In the genomic region with DNA sequence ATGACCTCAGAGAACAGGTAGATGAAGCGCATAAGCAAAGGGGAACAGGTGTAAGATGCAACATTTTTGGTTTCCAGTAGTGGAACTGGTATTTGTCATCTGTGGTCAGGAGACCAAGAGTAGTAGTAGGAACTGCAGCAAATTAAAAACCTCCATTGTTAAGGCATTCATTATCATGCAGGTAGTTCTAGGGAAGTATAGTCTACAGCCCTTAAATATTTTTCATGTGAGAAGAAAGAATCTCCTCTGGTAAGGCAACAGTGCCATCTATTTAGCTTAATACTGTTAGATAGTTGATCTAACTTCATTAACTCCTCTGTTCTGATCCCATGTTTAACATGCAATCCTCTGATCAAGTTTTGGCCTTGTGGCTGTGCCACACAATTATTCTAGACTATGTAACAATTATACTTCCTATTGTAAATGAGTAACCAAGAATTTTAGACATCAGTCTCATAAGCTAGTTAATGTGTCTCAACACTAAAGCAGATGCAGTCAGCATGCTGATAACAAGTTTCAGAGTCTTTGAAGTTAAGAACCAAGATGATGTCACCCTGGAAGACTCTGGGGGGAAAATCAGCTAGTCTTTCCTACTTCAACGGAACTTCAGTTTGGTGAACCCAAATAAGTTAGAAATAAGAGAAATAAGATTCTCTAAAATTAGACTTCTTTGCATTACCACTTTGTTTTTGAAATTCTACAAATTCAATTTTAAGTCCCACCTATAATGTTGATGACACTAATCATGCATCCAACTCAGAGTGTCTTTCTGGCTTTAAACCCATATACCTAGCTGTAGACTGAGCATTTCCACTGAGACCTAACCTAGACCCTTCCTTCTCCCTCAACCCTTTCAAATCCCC, we compare ENCODE assay signal across 9 cellular contexts.
A peak's percentile ranks its signal among the peaks of the same experiment; 100 is the strongest.
DNase-seq lines count a peak whose midpoint lies in the region; ATAC-seq, FAIRE-seq and TF ChIP-seq lines count a peak whose summit lies in the region.
"Had no signal": no experiment of that assay in that cellular context is flagged by ENCODE, and none has a peak within 500 bp of the region (broad histone marks: within the 10 kb centered on the region; RNA-seq: fewer than 3 reads in every experiment).

No MANE protein-coding gene starts in this region.

- no peaks in the 10 kb centered on the region for H3K36me3 Mint-ChIP-seq in activated naive CD4-positive, alpha-beta T cell treated with anti-CD3 and anti-CD28 coated beads, Interleukin-2, amount 10 ng/mL, durations not matched to agents 7 days and 5 days

- no peak overlapping the region for H3K27ac Mint-ChIP-seq in activated naive CD4-positive, alpha-beta T cell treated with anti-CD3 and anti-CD28 coated beads, Interleukin-2, amount 10 ng/mL, durations not matched to agents 7 days and 5 days

- no peak overlapping the region for H3K9ac ChIP-seq in K562 (ENCODE audit: insufficient read depth in 1 of 2, low read depth in 2 of 2, low read length in 2 of 2)

- H3K4me3 ChIP-seq in K562, result no peak overlapping the region

- H3K79me2 ChIP-seq in K562 (ENCODE audit: control insufficient read depth, insufficient read depth, low read length), result no peaks in the 10 kb centered on the region

- no peak for TF ChIP-seq EP300 in K562 (IDR thresholded peaks at IDR 0.05; ENCODE audit: low read length)

- no peaks in the 10 kb centered on the region for H3K36me3 ChIP-seq in K562 (ENCODE audit: control insufficient read depth, insufficient read depth, low read length)

- TF ChIP-seq CTCF in GM10248 (IDR thresholded peaks at IDR 0.05; ENCODE audit: control extremely low read depth, extremely low read depth, low read depth, missing control alignments) (no peak), K562 (IDR thresholded peaks at IDR 0.05 in 2 of 3, conservative IDR thresholded peaks at IDR 0.05 in 1 of 3; ENCODE audit: insufficient read depth in 2 of 3, low read depth in 1 of 3, low read length in 3 of 3) (no peak)

- no peak overlapping the region for H2AFZ ChIP-seq in K562 (ENCODE audit: low read depth, low read length)

- H3K4me3 Mint-ChIP-seq in activated naive CD4-positive, alpha-beta T cell treated with anti-CD3 and anti-CD28 coated beads, Interleukin-2, amount 10 ng/mL, durations not matched to agents 7 days and 5 days, result no peak overlapping the region

- H3K9me1 ChIP-seq in K562 (ENCODE audit: control insufficient read depth, insufficient read depth, low read length), result no peaks in the 10 kb centered on the region

- TF ChIP-seq RAD21 in K562 (CRISPR knock-in tag; conservative IDR thresholded peaks at IDR 0.05 in 1 of 2, IDR thresholded peaks at IDR 0.05 in 1 of 2), result no peak

- in situ Hi-C loops in K562 (cut with MboI), result no loop called here

- WGBS in K562 (ENCODE audit: insufficient coverage, low coverage, missing lambda C conversion rate), result 0% methylated on average over 2 of the region's 2 CpGs

- H3K27me3 ChIP-seq in K562 (ENCODE audit: control insufficient read depth in 2 of 2, insufficient read depth in 2 of 2, low read length in 2 of 2), result no peaks in the 10 kb centered on the region

- no peaks in the 10 kb centered on the region for H3K9me3 Mint-ChIP-seq in activated naive CD4-positive, alpha-beta T cell treated with anti-CD3 and anti-CD28 coated beads, Interleukin-2, amount 10 ng/mL, durations not matched to agents 7 days and 5 days

- H3K4me2 ChIP-seq in K562 (ENCODE audit: insufficient read depth, low read length), result no peak overlapping the region

- no peak for TF ChIP-seq POLR2A in K562 (conservative IDR thresholded peaks at IDR 0.05)

- peak; percentile 66 for ATAC-seq in GM21367 (IDR thresholded peaks at IDR 0.05; ENCODE audit: unreplicated experiment)
- peak; percentile 89 for ATAC-seq in HG03097 (IDR thresholded peaks at IDR 0.05; ENCODE audit: low FRiP score, unreplicated experiment)
- no peak for ATAC-seq in K562

- no peak for FAIRE-seq in K562 (lab: Jason Lieb, UNC)

- H3K27me3 Mint-ChIP-seq in activated naive CD4-positive, alpha-beta T cell treated with anti-CD3 and anti-CD28 coated beads, Interleukin-2, amount 10 ng/mL, durations not matched to agents 7 days and 5 days, result no peaks in the 10 kb centered on the region

- intact Hi-C loops in K562 (cut with micrococcal nuclease), result no loop called here

- H3K4me1 Mint-ChIP-seq in activated naive CD4-positive, alpha-beta T cell treated with anti-CD3 and anti-CD28 coated beads, Interleukin-2, amount 10 ng/mL, durations not matched to agents 7 days and 5 days, result no peaks in the 10 kb centered on the region

- no peak overlapping the region for H3K27ac ChIP-seq in K562 (ENCODE audit: extremely low read depth, low read depth, low read length)

- H3K4me1 ChIP-seq in K562 (replicated peaks in 1 of 2; ENCODE audit: control insufficient read depth in 2 of 2, insufficient read depth in 2 of 2, low read length in 2 of 2), result peaks cover 0 to 8% of the 10 kb centered on the region in 2 experiments; a peak in 2 of 5 replicates

- POLR2A ChIA-PET in GM10248 (lab: Yijun Ruan, JAX) (no interaction called here), K562 (lab: Yijun Ruan, JAX) (interaction anchor here (0.7 kb wide), 1 partner anchor 126 kb away, joined by 3 read pairs; no protein-coding TSS in a partner anchor)

- CTCF ChIA-PET in GM10248 (lab: Yijun Ruan, JAX), result interaction anchor here (0.9 to 1.9 kb wide), 3 partner anchors 12 to 119 kb away, joined by 3 to 4 read pairs (median 4); no protein-coding TSS in a partner anchor
- CTCF ChIA-PET in K562 (lab: Yijun Ruan, JAX; ENCODE audit: low intra/inter-chr PET ratio), result no interaction called here
- CTCF ChIA-PET in activated naive CD4-positive, alpha-beta T cell treated with anti-CD3 and anti-CD28 coated beads, Interleukin-2, amount 10 ng/mL, durations not matched to agents 7 days and 5 days (lab: Charles Lee), result no interaction called here

- H4K20me1 ChIP-seq in K562 (replicated peaks; ENCODE audit: control insufficient read depth, insufficient read depth, low read length), result no peaks in the 10 kb centered on the region

- no peaks in the 10 kb centered on the region for H3K9me3 ChIP-seq in K562 (replicated peaks; ENCODE audit: control insufficient read depth, insufficient read depth, low read depth, low read length)

- no TSS peak for BruUV-seq in K562 (replicated peaks; lab: Mats Ljungman, UMichigan)

- DNase-seq in GM10248 (ENCODE audit: extremely low spot score), result peak; percentile 45
- DNase-seq in K562 (ENCODE audit: extremely low read depth in 1 of 4, low spot score in 3 of 4), result peak in 1 of 4 experiments; percentile 19
- no peak for DNase-seq in activated naive CD4-positive, alpha-beta T cell treated with anti-CD3 and anti-CD28 coated beads, Interleukin-2, amount 10 ng/mL, durations not matched to agents 7 days and 5 days
- DNase-seq in cerebellar nuclear complex (lab: John Stamatoyannopoulos, UW), result no peak
- no peak for DNase-seq in COLO668 (lab: John Stamatoyannopoulos, UW; ENCODE audit: unreplicated experiment)
- no peak for DNase-seq in epidermal melanocyte (ENCODE audit: insufficient read length, low spot score)
- DNase-seq: hypothalamus had no signal

TF ChIP-seq in K562, 482 proteins besides CTCF, POLR2A, EP300 and RAD21 (continues in another document):
- TF ChIP-seq ZNF354B (CRISPR knock-in tag; IDR thresholded peaks at IDR 0.05) (no peak), NR2C2 (CRISPR knock-in tag; IDR thresholded peaks at IDR 0.05) (no peak), NR2C2 (tag; IDR thresholded peaks at IDR 0.05) (no peak), LEF1 (IDR thresholded peaks at IDR 0.05) (0 out of 2 replicates have a peak, but pooled peaks have one; percentile 26), TCF7 (IDR thresholded peaks at IDR 0.05; ENCODE audit: borderline replicate concordance) (0 out of 2 replicates have a peak, but pooled peaks have one; percentile 56), ETV1 (tag; conservative IDR thresholded peaks at IDR 0.05; ENCODE audit: low read depth) (no peak), NCOA1 (IDR thresholded peaks at IDR 0.05; ENCODE audit: low read depth) (no peak), NFXL1 (CRISPR knock-in tag; IDR thresholded peaks at IDR 0.05) (no peak), NR2F6 (CRISPR knock-in tag; IDR thresholded peaks at IDR 0.05) (no peak), SLC30A9 (CRISPR knock-in tag; IDR thresholded peaks at IDR 0.05) (no peak), SRF (CRISPR knock-in tag; IDR thresholded peaks at IDR 0.05) (no peak)
- TF ChIP-seq, protein P1, sequence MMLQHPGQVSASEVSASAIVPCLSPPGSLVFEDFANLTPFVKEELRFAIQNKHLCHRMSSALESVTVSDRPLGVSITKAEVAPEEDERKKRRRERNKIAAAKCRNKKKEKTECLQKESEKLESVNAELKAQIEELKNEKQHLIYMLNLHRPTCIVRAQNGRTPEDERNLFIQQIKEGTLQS (IDR thresholded peaks at IDR 0.05), result peak; percentile 64; the same call in 1 of the 2 replicates
- TF ChIP-seq, protein P1 (CRISPR knock-in tag; conservative IDR thresholded peaks at IDR 0.05), result no peak
- TF ChIP-seq, protein P2, sequence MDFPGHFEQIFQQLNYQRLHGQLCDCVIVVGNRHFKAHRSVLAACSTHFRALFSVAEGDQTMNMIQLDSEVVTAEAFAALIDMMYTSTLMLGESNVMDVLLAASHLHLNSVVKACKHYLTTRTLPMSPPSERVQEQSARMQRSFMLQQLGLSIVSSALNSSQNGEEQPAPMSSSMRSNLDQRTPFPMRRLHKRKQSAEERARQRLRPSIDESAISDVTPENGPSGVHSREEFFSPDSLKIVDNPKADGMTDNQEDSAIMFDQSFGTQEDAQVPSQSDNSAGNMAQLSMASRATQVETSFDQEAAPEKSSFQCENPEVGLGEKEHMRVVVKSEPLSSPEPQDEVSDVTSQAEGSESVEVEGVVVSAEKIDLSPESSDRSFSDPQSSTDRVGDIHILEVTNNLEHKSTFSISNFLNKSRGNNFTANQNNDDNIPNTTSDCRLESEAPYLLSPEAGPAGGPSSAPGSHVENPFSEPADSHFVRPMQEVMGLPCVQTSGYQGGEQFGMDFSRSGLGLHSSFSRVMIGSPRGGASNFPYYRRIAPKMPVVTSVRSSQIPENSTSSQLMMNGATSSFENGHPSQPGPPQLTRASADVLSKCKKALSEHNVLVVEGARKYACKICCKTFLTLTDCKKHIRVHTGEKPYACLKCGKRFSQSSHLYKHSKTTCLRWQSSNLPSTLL (IDR thresholded peaks at IDR 0.05), result no peak
- TF ChIP-seq, protein P3, sequence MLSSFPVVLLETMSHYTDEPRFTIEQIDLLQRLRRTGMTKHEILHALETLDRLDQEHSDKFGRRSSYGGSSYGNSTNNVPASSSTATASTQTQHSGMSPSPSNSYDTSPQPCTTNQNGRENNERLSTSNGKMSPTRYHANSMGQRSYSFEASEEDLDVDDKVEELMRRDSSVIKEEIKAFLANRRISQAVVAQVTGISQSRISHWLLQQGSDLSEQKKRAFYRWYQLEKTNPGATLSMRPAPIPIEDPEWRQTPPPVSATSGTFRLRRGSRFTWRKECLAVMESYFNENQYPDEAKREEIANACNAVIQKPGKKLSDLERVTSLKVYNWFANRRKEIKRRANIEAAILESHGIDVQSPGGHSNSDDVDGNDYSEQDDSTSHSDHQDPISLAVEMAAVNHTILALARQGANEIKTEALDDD (IDR thresholded peaks at IDR 0.05), result peak; percentile 78
